8 cellular contexts compared by ENCODE assay signal in genomic region chr14:77031680-77032482, GRCh38.
A peak's percentile ranks its signal among the peaks of the same experiment; 100 is the strongest.
DNase-seq lines count a peak whose midpoint lies in the region; ATAC-seq lines count a peak whose summit lies in the region.

No MANE protein-coding gene starts in this region.

- H3K27me3 Mint-ChIP-seq in central memory CD8-positive, alpha-beta T cell: no peaks in the 10 kb centered on the region

- H3K27me3 ChIP-seq in mucosa of stomach (ENCODE audit: control insufficient read depth, insufficient read depth, low read length): no peaks in the 10 kb centered on the region

- H3K27ac Mint-ChIP-seq in central memory CD8-positive, alpha-beta T cell (ENCODE audit: low read depth): peak overlapping the region; percentile 97

- peak overlapping the region; percentile 88 for H3K9ac ChIP-seq in mucosa of stomach (ENCODE audit: low read length)

- peaks cover 51% of the 10 kb centered on the region for H3K4me1 Mint-ChIP-seq in central memory CD8-positive, alpha-beta T cell

- peak overlapping the region; percentile 86 for H3K4me3 Mint-ChIP-seq in central memory CD8-positive, alpha-beta T cell

- no peaks in the 10 kb centered on the region for H3K9me3 ChIP-seq in mucosa of stomach (ENCODE audit: control insufficient read depth, low read length)

- H3K36me3 Mint-ChIP-seq in central memory CD8-positive, alpha-beta T cell (ENCODE audit: insufficient read depth): peaks cover 30% of the 10 kb centered on the region

- H3K4me3 ChIP-seq in mucosa of stomach (ENCODE audit: low read length): no peak overlapping the region

- H3K9me3 Mint-ChIP-seq in central memory CD8-positive, alpha-beta T cell: no peaks in the 10 kb centered on the region

- H3K4me1 ChIP-seq in mucosa of stomach (ENCODE audit: control insufficient read depth, insufficient read depth, low read length): peaks cover 50% of the 10 kb centered on the region

- peak; percentile 58 for DNase-seq in AG20443 (ENCODE audit: low spot score)
- DNase-seq in MV-4-11 (lab: John Stamatoyannopoulos, UW): peak; percentile 52
- no peak for DNase-seq in central memory CD8-positive, alpha-beta T cell (ENCODE audit: low spot score in 2 of 2)
- no peak for DNase-seq in NCI-H2081 treated with DMSO at 0.1 percent for 48 hours (lab: John Stamatoyannopoulos, UW)
- no peak for DNase-seq in NCI-H2196 treated with DMSO at 0.1 percent for 48 hours (lab: John Stamatoyannopoulos, UW; ENCODE audit: unreplicated experiment)
- DNase-seq in NCI-H345 treated with DMSO at 0.1 percent for 48 hours (lab: John Stamatoyannopoulos, UW; ENCODE audit: unreplicated experiment): no peak
- DNase-seq in germinal center (ENCODE audit: low spot score): no peak

- no peak for ATAC-seq in central memory CD8-positive, alpha-beta T cell (replicated peaks; ENCODE audit: extremely low read depth, poor library complexity, severe bottlenecking)

- no peaks in the 10 kb centered on the region for H3K36me3 ChIP-seq in mucosa of stomach (ENCODE audit: control insufficient read depth, insufficient read depth, low read length)

Comparison
In these comparisons a context has a peak if more than half of its experiments do, and no peak if none do; other contexts are left out.
1. DNase-seq: peak in AG20443 (single experiment) and MV-4-11 (single experiment); none in central memory CD8-positive, alpha-beta T cell (0 of 2), NCI-H2081 treated with DMSO at 0.1 percent for 48 hours (single experiment), NCI-H2196 treated with DMSO at 0.1 percent for 48 hours (single experiment), NCI-H345 treated with DMSO at 0.1 percent for 48 hours (single experiment) and germinal center (single experiment).